8 cellular contexts compared by ENCODE assay signal in genomic region chr12:122979001-122979907, GRCh38. TPM values are rescaled to one million over a fixed set of nuclear protein-coding genes. Genes with fewer than 3 reads are reported as not detected.
DNase-seq lines count a peak whose midpoint lies in the region; ATAC-seq, FAIRE-seq and TF ChIP-seq lines count a peak whose summit lies in the region.

No MANE protein-coding gene starts in this region.

- TF ChIP-seq CTCF in keratinocyte (optimal IDR thresholded peaks at IDR 0.05 in 1 of 3, IDR thresholded peaks at IDR 0.05 in 1 of 3, conservative IDR thresholded peaks at IDR 0.05 in 1 of 3; ENCODE audit: extremely low read depth in 1 of 3, insufficient read depth in 2 of 3, low read length in 3 of 3) (no peak), thoracic aorta (IDR thresholded peaks at IDR 0.05) (no peak)

- peak overlapping the region; percentile 56 for H3K27ac ChIP-seq in keratinocyte (ENCODE audit: control insufficient read depth, insufficient read depth, low read length)
- H3K27ac ChIP-seq in thoracic aorta, result peak overlapping the region in 1 of 2 donors; percentile 89

- no peak for DNase-seq in activated CD4-positive, alpha-beta T cell treated with anti-CD3 and anti-CD28 coated beads, Interleukin-2, amount 10 ng/mL, durations not matched to agents 7 days and 5 days
- no peak for DNase-seq in activated CD4-positive, alpha-beta T cell treated with anti-CD3 and anti-CD28 coated beads for 1 hour
- DNase-seq in activated naive CD8-positive, alpha-beta T cell treated with anti-CD3 and anti-CD28 coated beads for 36 hours, result no peak
- DNase-seq in keratinocyte (ENCODE audit: low read depth, low spot score) (no peak), thoracic aorta (ENCODE audit: low spot score) (no peak), NCI-H1092 treated with DMSO at 0.1 percent for 48 hours (lab: John Stamatoyannopoulos, UW) (no peak), iPS-NIHi7 (ENCODE audit: extremely low spot score) (no peak)

- no peaks in the 10 kb centered on the region for H3K27me3 Mint-ChIP-seq in activated CD4-positive, alpha-beta T cell treated with anti-CD3 and anti-CD28 coated beads, Interleukin-2, amount 10 ng/mL, durations not matched to agents 7 days and 5 days
- no peaks in the 10 kb centered on the region for H3K27me3 Mint-ChIP-seq in activated naive CD8-positive, alpha-beta T cell treated with anti-CD3 and anti-CD28 coated beads for 36 hours

- H3K4me1 Mint-ChIP-seq in activated CD4-positive, alpha-beta T cell treated with anti-CD3 and anti-CD28 coated beads, Interleukin-2, amount 10 ng/mL, durations not matched to agents 7 days and 5 days, result peaks cover 55% of the 10 kb centered on the region
- H3K4me1 Mint-ChIP-seq in activated naive CD8-positive, alpha-beta T cell treated with anti-CD3 and anti-CD28 coated beads for 36 hours, result peaks cover 47% of the 10 kb centered on the region

- H3K9ac ChIP-seq in keratinocyte (ENCODE audit: control insufficient read depth, extremely low read depth, insufficient read depth, low read length), result no peak overlapping the region

- H3K4me1 ChIP-seq in keratinocyte (ENCODE audit: control insufficient read depth, extremely low read depth, insufficient read depth, low read length) (peaks cover 30% of the 10 kb centered on the region), thoracic aorta (ENCODE audit: control insufficient read depth in 1 of 2, low read depth in 2 of 2) (peaks cover 43 to 81% of the 10 kb centered on the region in 2 donors)

- no peaks in the 10 kb centered on the region for H3K9me3 Mint-ChIP-seq in activated CD4-positive, alpha-beta T cell treated with anti-CD3 and anti-CD28 coated beads, Interleukin-2, amount 10 ng/mL, durations not matched to agents 7 days and 5 days
- no peaks in the 10 kb centered on the region for H3K9me3 Mint-ChIP-seq in activated naive CD8-positive, alpha-beta T cell treated with anti-CD3 and anti-CD28 coated beads for 36 hours

- H4K20me1 ChIP-seq in keratinocyte (ENCODE audit: control insufficient read depth, extremely low read depth, insufficient read depth, low read length), result no peaks in the 10 kb centered on the region

- FAIRE-seq in keratinocyte (lab: Jason Lieb, UNC), result no peak

- H2AFZ ChIP-seq in keratinocyte (ENCODE audit: control insufficient read depth, low read length), result no peak overlapping the region

- H3K36me3 Mint-ChIP-seq in activated CD4-positive, alpha-beta T cell treated with anti-CD3 and anti-CD28 coated beads, Interleukin-2, amount 10 ng/mL, durations not matched to agents 7 days and 5 days (ENCODE audit: low read depth), result peaks cover 22% of the 10 kb centered on the region
- H3K36me3 Mint-ChIP-seq in activated naive CD8-positive, alpha-beta T cell treated with anti-CD3 and anti-CD28 coated beads for 36 hours, result peaks cover 17% of the 10 kb centered on the region

- H3K27me3 ChIP-seq in keratinocyte (ENCODE audit: control insufficient read depth, extremely low read depth, insufficient read depth, low read length) (no peaks in the 10 kb centered on the region), thoracic aorta (replicated peaks; ENCODE audit: insufficient read depth) (no peaks in the 10 kb centered on the region)

- H3K79me2 ChIP-seq in keratinocyte (ENCODE audit: control insufficient read depth, insufficient read depth, low read length), result peaks cover 49% of the 10 kb centered on the region

- POLR2A ChIA-PET in activated CD4-positive, alpha-beta T cell treated with anti-CD3 and anti-CD28 coated beads, Interleukin-2, amount 10 ng/mL, durations not matched to agents 7 days and 5 days (lab: Charles Lee), result no interaction called here

- CTCF ChIA-PET in activated CD4-positive, alpha-beta T cell treated with anti-CD3 and anti-CD28 coated beads, Interleukin-2, amount 10 ng/mL, durations not matched to agents 7 days and 5 days (lab: Charles Lee), result interaction anchor here (0.9 to 1.8 kb wide), 3 partner anchors 8 to 12 kb away, joined by 3 to 8 read pairs (median 4); partner anchors contain the start of gene ABCB9

- dilution Hi-C loops in keratinocyte (cut with MboI; ENCODE audit: extremely low pct_ligation_motif_present, low sequenced_read_pairs), result no loop called here

- H3K4me3 ChIP-seq in keratinocyte (ENCODE audit: control insufficient read depth in 2 of 3, extremely low read depth in 1 of 3, insufficient read depth in 2 of 3, low read depth in 1 of 3, low read length in 3 of 3) (peak overlapping the region; percentile 82 to 91 (median 84)), thoracic aorta (peak overlapping the region; percentile 93)

- peak overlapping the region; percentile 85 for H3K4me2 ChIP-seq in keratinocyte (ENCODE audit: control insufficient read depth, extremely low read depth, insufficient read depth, low read depth, low read length)

- H3K9me3 ChIP-seq in keratinocyte (ENCODE audit: control insufficient read depth, low read depth, low read length), result no peaks in the 10 kb centered on the region
- no peaks in the 10 kb centered on the region for H3K9me3 ChIP-seq in thoracic aorta

- peaks cover 2% of the 10 kb centered on the region for H3K9me1 ChIP-seq in keratinocyte (ENCODE audit: control insufficient read depth, extremely low read depth, insufficient read depth, low read length)

- peak overlapping the region; percentile 89 for H3K27ac Mint-ChIP-seq in activated CD4-positive, alpha-beta T cell treated with anti-CD3 and anti-CD28 coated beads, Interleukin-2, amount 10 ng/mL, durations not matched to agents 7 days and 5 days
- peak overlapping the region; percentile 90 for H3K27ac Mint-ChIP-seq in activated naive CD8-positive, alpha-beta T cell treated with anti-CD3 and anti-CD28 coated beads for 36 hours

- H3K4me3 Mint-ChIP-seq in activated CD4-positive, alpha-beta T cell treated with anti-CD3 and anti-CD28 coated beads, Interleukin-2, amount 10 ng/mL, durations not matched to agents 7 days and 5 days, result peak overlapping the region; percentile 87
- peak overlapping the region; percentile 93 for H3K4me3 Mint-ChIP-seq in activated naive CD8-positive, alpha-beta T cell treated with anti-CD3 and anti-CD28 coated beads for 36 hours

- no peak for ATAC-seq in thoracic aorta (ENCODE audit: insufficient number of reproducible peaks, low FRiP score, low read depth)
- ATAC-seq in HG03280 (IDR thresholded peaks at IDR 0.05; ENCODE audit: unreplicated experiment), result no peak

- H3K36me3 ChIP-seq in keratinocyte (ENCODE audit: control insufficient read depth in 2 of 2, extremely low read depth in 1 of 2, insufficient read depth in 2 of 2, low read length in 2 of 2), result peaks cover 9 to 26% of the 10 kb centered on the region in 2 experiments
- H3K36me3 ChIP-seq in thoracic aorta, result no peaks in the 10 kb centered on the region

RNA-seq across cellular contexts. Expression of gene ARL6IP4, which starts 1.2 kb away (rescaled TPM):
- total RNA-seq in activated CD4-positive, alpha-beta T cell treated with anti-CD3 and anti-CD28 coated beads, Interleukin-2, amount 10 ng/mL, durations not matched to agents 7 days and 5 days, result 100 to 1,000 TPM; 160 to 180 TPM
- total RNA-seq in activated naive CD8-positive, alpha-beta T cell treated with anti-CD3 and anti-CD28 coated beads for 36 hours, result 100 to 1,000 TPM; 165 to 168 TPM
- 117 to 163 TPM (median 144 TPM) in 3 replicates for polyA plus RNA-seq in keratinocyte
- 46.7 TPM for polyA plus RNA-seq in keratinocyte (2011; ENCODE audit: low read depth)
- polyA plus RNA-seq in keratinocyte (2011; cell fraction: cytosol; rRNA removed), result 92.4 and 202 TPM in 2 replicates
- polyA plus RNA-seq in keratinocyte (2011; cell fraction: nucleus; rRNA removed), result 81.8 and 85.1 TPM in 2 replicates
- 89.9 and 183 TPM in 2 replicates for polyA plus RNA-seq in keratinocyte (2012; ENCODE audit: low replicate concordance)
- polyA minus RNA-seq in keratinocyte, result 29.0 to 41.2 TPM (median 30.1 TPM) in 3 replicates
- polyA minus RNA-seq in keratinocyte (2011; cell fraction: cytosol; rRNA and poly(A)+ RNA removed), result 90.4 TPM
- polyA minus RNA-seq in keratinocyte (2011; cell fraction: nucleus; rRNA and poly(A)+ RNA removed), result 9.0 and 9.5 TPM in 2 replicates
- total RNA-seq in thoracic aorta, result 100 to 1,000 TPM; 173 to 228 TPM

RNA-seq across cellular contexts. Expression of gene OGFOD2, which starts 4.2 kb away (rescaled TPM):
- 10 to 100 TPM; 25.3 to 25.9 TPM for total RNA-seq in activated CD4-positive, alpha-beta T cell treated with anti-CD3 and anti-CD28 coated beads, Interleukin-2, amount 10 ng/mL, durations not matched to agents 7 days and 5 days
- 10 to 100 TPM; 26.8 to 31.8 TPM for total RNA-seq in activated naive CD8-positive, alpha-beta T cell treated with anti-CD3 and anti-CD28 coated beads for 36 hours
- 6.9 to 14.1 TPM (median 7.9 TPM) in 3 replicates for polyA plus RNA-seq in keratinocyte
- polyA plus RNA-seq in keratinocyte (2011; ENCODE audit: low read depth), result 3.3 TPM
- polyA plus RNA-seq in keratinocyte (2011; cell fraction: cytosol; rRNA removed), result 4.9 and 11.3 TPM in 2 replicates
- 29.9 and 39.0 TPM in 2 replicates for polyA plus RNA-seq in keratinocyte (2011; cell fraction: nucleus; rRNA removed)
- 7.6 and 8.2 TPM in 2 replicates for polyA plus RNA-seq in keratinocyte (2012; ENCODE audit: low replicate concordance)
- 4.7 to 14.6 TPM (median 5.5 TPM) in 3 replicates for polyA minus RNA-seq in keratinocyte
- 16.3 TPM for polyA minus RNA-seq in keratinocyte (2011; cell fraction: cytosol; rRNA and poly(A)+ RNA removed)
- polyA minus RNA-seq in keratinocyte (2011; cell fraction: nucleus; rRNA and poly(A)+ RNA removed), result 4.9 and 8.8 TPM in 2 replicates
- total RNA-seq in thoracic aorta, result 1 to 10 TPM; 6.6 to 9.6 TPM

RNA-seq across cellular contexts. Expression of gene ABCB9, which starts 13.0 kb away (rescaled TPM):
- 1 to 10 TPM; 4.7 to 6.7 TPM for total RNA-seq in activated CD4-positive, alpha-beta T cell treated with anti-CD3 and anti-CD28 coated beads, Interleukin-2, amount 10 ng/mL, durations not matched to agents 7 days and 5 days
- 1 to 10 TPM; 3.6 TPM for total RNA-seq in activated naive CD8-positive, alpha-beta T cell treated with anti-CD3 and anti-CD28 coated beads for 36 hours
- polyA plus RNA-seq in keratinocyte, result 4.0 to 5.7 TPM (median 4.7 TPM) in 3 replicates
- 1.0 TPM for polyA plus RNA-seq in keratinocyte (2011; ENCODE audit: low read depth)
- 2.5 and 3.3 TPM in 2 replicates for polyA plus RNA-seq in keratinocyte (2011; cell fraction: cytosol; rRNA removed)
- polyA plus RNA-seq in keratinocyte (2011; cell fraction: nucleus; rRNA removed), result 7.5 and 11.4 TPM in 2 replicates
- polyA plus RNA-seq in keratinocyte (2012; ENCODE audit: low replicate concordance), result 1.7 and 7.0 TPM in 2 replicates
- polyA minus RNA-seq in keratinocyte, result 11.5 to 18.6 TPM (median 12.6 TPM) in 3 replicates
- 8.6 TPM for polyA minus RNA-seq in keratinocyte (2011; cell fraction: cytosol; rRNA and poly(A)+ RNA removed)
- 9.4 and 10.2 TPM in 2 replicates for polyA minus RNA-seq in keratinocyte (2011; cell fraction: nucleus; rRNA and poly(A)+ RNA removed)
- total RNA-seq in thoracic aorta, result 1 to 10 TPM; 6.3 to 7.0 TPM
